20 cellular contexts compared by ENCODE assay signal in genomic region chr19:47818221-47818620, GRCh38. TPM values are rescaled to one million over a fixed set of nuclear protein-coding genes. Genes with fewer than 3 reads are reported as not detected.
"Had no signal": no experiment of that assay in that cellular context is flagged by ENCODE, and none has a peak within 500 bp of the region (broad histone marks: within the 10 kb centered on the region; RNA-seq: fewer than 3 reads in every experiment).

No MANE protein-coding gene starts in this region.

RNA-seq across cellular contexts. Expression of gene CRX, which starts 3.5 kb away (rescaled TPM):
- total RNA-seq: activated naive CD4-positive, alpha-beta T cell treated with anti-CD3 and anti-CD28 coated beads for 36 hours; activated naive CD4-positive, alpha-beta T cell treated with anti-CD3 and anti-CD28 coated beads, Interleukin-2, amount 50 U/mL, for 72 hours; activated naive CD8-positive, alpha-beta T cell treated with anti-CD3 and anti-CD28 coated beads for 36 hours; activated T-cell treated with anti-CD3 and anti-CD28 coated beads, Interleukin-2, amount 50 U/mL, for 4 hours; activated T-cell treated with anti-CD3 and anti-CD28 coated beads, Interleukin-2, amount 50 U/mL, for 72 hours; activated T-helper 1 cell treated with anti-CD3 and anti-CD28 coated beads, Interleukin-12 subunit alpha, Interleukin-12 subunit beta, Interleukin-2, Interleukin-4 antibody, amounts not matched to agents 30 ng/mL and 10 ng/mL and 1 ng/mL, durations not matched to agents 14 hours and 24 hours and 36 hours; activated T-helper 2 cell treated with anti-CD3 and anti-CD28 coated beads, Interferon-gamma antibody, Interleukin-2, Interleukin-4, amounts not matched to agents 10 μg/mL and 5 μg/mL and 100 μg/mL, durations not matched to agents 14 hours and 24 hours and 36 hours; adrenal gland; aorta; ascending aorta; astrocyte; body of pancreas; breast epithelium; cardiac septum; cerebellum; chondrocyte had no signal

RNA-seq across cellular contexts. Expression of gene TPRX1, which starts 13.9 kb away (rescaled TPM):
- total RNA-seq: activated naive CD4-positive, alpha-beta T cell treated with anti-CD3 and anti-CD28 coated beads for 36 hours; activated naive CD4-positive, alpha-beta T cell treated with anti-CD3 and anti-CD28 coated beads, Interleukin-2, amount 50 U/mL, for 72 hours; activated naive CD8-positive, alpha-beta T cell treated with anti-CD3 and anti-CD28 coated beads for 36 hours; activated naive CD8-positive, alpha-beta T cell treated with anti-CD3 and anti-CD28 coated beads, Interleukin-2, amount 10 ng/mL, durations not matched to agents 7 days and 5 days; activated T-cell treated with anti-CD3 and anti-CD28 coated beads, Interleukin-2, amount 50 U/mL, for 4 hours; activated T-cell treated with anti-CD3 and anti-CD28 coated beads, Interleukin-2, amount 50 U/mL, for 72 hours; activated T-helper 1 cell treated with anti-CD3 and anti-CD28 coated beads, Interleukin-12 subunit alpha, Interleukin-12 subunit beta, Interleukin-2, Interleukin-4 antibody, amounts not matched to agents 30 ng/mL and 10 ng/mL and 1 ng/mL, durations not matched to agents 14 hours and 24 hours and 36 hours; activated T-helper 17 cell treated with anti-CD3 and anti-CD28 coated beads, Interleukin-2, amount 50 U/mL, for 72 hours; activated T-helper 2 cell treated with anti-CD3 and anti-CD28 coated beads, Interferon-gamma antibody, Interleukin-2, Interleukin-4, amounts not matched to agents 10 μg/mL and 5 μg/mL and 100 μg/mL, durations not matched to agents 14 hours and 24 hours and 36 hours; adrenal gland; aorta; ascending aorta; astrocyte; body of pancreas; breast epithelium; cardiac muscle cell; cardiac septum; cerebellum; chondrocyte had no signal
- polyA plus RNA-seq: adipose tissue, adrenal gland, aorta, cardiac muscle cell had no signal

RNA-seq across cellular contexts. Expression of gene TPRX2, which starts 40.8 kb away (rescaled TPM):
- total RNA-seq: activated naive CD4-positive, alpha-beta T cell treated with anti-CD3 and anti-CD28 coated beads for 36 hours; activated naive CD4-positive, alpha-beta T cell treated with anti-CD3 and anti-CD28 coated beads, Interleukin-2, amount 50 U/mL, for 72 hours; activated naive CD8-positive, alpha-beta T cell treated with anti-CD3 and anti-CD28 coated beads for 36 hours; activated naive CD8-positive, alpha-beta T cell treated with anti-CD3 and anti-CD28 coated beads, Interleukin-2, amount 10 ng/mL, durations not matched to agents 7 days and 5 days; activated T-cell treated with anti-CD3 and anti-CD28 coated beads, Interleukin-2, amount 50 U/mL, for 4 hours; activated T-cell treated with anti-CD3 and anti-CD28 coated beads, Interleukin-2, amount 50 U/mL, for 72 hours; activated T-helper 1 cell treated with anti-CD3 and anti-CD28 coated beads, Interleukin-12 subunit alpha, Interleukin-12 subunit beta, Interleukin-2, Interleukin-4 antibody, amounts not matched to agents 30 ng/mL and 10 ng/mL and 1 ng/mL, durations not matched to agents 14 hours and 24 hours and 36 hours; activated T-helper 17 cell treated with anti-CD3 and anti-CD28 coated beads, Interleukin-2, amount 50 U/mL, for 72 hours; activated T-helper 2 cell treated with anti-CD3 and anti-CD28 coated beads, Interferon-gamma antibody, Interleukin-2, Interleukin-4, amounts not matched to agents 10 μg/mL and 5 μg/mL and 100 μg/mL, durations not matched to agents 14 hours and 24 hours and 36 hours; adrenal gland; aorta; ascending aorta; astrocyte; body of pancreas; breast epithelium; cardiac muscle cell; cardiac septum; cerebellum; chondrocyte had no signal
- polyA plus RNA-seq: adipose tissue, adrenal gland, aorta, cardiac muscle cell had no signal
